Comparison of ENCODE assay signal across 8 cellular contexts in genomic region chr6:20291764-20292227, GRCh38.
A peak's percentile ranks its signal among the peaks of the same experiment; 100 is the strongest.
DNase-seq lines count a peak whose midpoint lies in the region; ATAC-seq and TF ChIP-seq lines count a peak whose summit lies in the region.

No MANE protein-coding gene starts in this region.

- no peaks in the 10 kb centered on the region for H4K20me1 ChIP-seq in SU-DHL-6 (ENCODE audit: low read depth, low read length)

- no peaks in the 10 kb centered on the region for H3K36me3 Mint-ChIP-seq in activated naive CD8-positive, alpha-beta T cell treated with anti-CD3 and anti-CD28 coated beads, Interleukin-2, amount 10 ng/mL, durations not matched to agents 7 days and 5 days

- no peaks in the 10 kb centered on the region for H3K27me3 ChIP-seq in SU-DHL-6 (ENCODE audit: low read length)

- peak; percentile 79 for TF ChIP-seq CTCF in GM12874 (IDR thresholded peaks at IDR 0.05; ENCODE audit: insufficient read depth, low read depth, low read length)
- peak; percentile 94 for TF ChIP-seq CTCF in SU-DHL-6 (IDR thresholded peaks at IDR 0.05; ENCODE audit: insufficient read depth, low read length, poor library complexity, severe bottlenecking)

- H3K4me3 ChIP-seq in SU-DHL-6 (ENCODE audit: insufficient read depth, low read length, poor library complexity, severe bottlenecking) = no peak overlapping the region

- H3K27ac ChIP-seq in SU-DHL-6 (ENCODE audit: low read depth, low read length) = no peak overlapping the region

- peak overlapping the region; percentile 20 for H3K4me2 ChIP-seq in SU-DHL-6 (ENCODE audit: low read depth, low read length, poor library complexity, severe bottlenecking)

- POLR2A ChIA-PET in activated naive CD8-positive, alpha-beta T cell treated with anti-CD3 and anti-CD28 coated beads, Interleukin-2, amount 10 ng/mL, durations not matched to agents 7 days and 5 days (lab: Charles Lee) = interaction anchor here (1.3 kb wide), 1 partner anchor 28 kb away, joined by 4 read pairs; no protein-coding TSS in a partner anchor

- no peaks in the 10 kb centered on the region for H3K9me3 Mint-ChIP-seq in activated naive CD8-positive, alpha-beta T cell treated with anti-CD3 and anti-CD28 coated beads, Interleukin-2, amount 10 ng/mL, durations not matched to agents 7 days and 5 days

- H3F3A ChIP-seq in SU-DHL-6 (ENCODE audit: insufficient read depth) = no peaks in the 10 kb centered on the region

- no peaks in the 10 kb centered on the region for H3K9me2 ChIP-seq in SU-DHL-6 (replicated peaks; ENCODE audit: insufficient read depth, low read length)

- H2AFZ ChIP-seq in SU-DHL-6 (ENCODE audit: low read depth, low read length, severe bottlenecking) = peak overlapping the region; percentile 44

- H3K4me1 Mint-ChIP-seq in activated naive CD8-positive, alpha-beta T cell treated with anti-CD3 and anti-CD28 coated beads, Interleukin-2, amount 10 ng/mL, durations not matched to agents 7 days and 5 days = peaks cover 15% of the 10 kb centered on the region

- DNase-seq in NCI-H1105 treated with DMSO at 0.1 percent for 48 hours (lab: John Stamatoyannopoulos, UW) (peak; percentile 81), cardiac septum (ENCODE audit: low spot score) (peak; percentile 79), renal cortical epithelial cell (ENCODE audit: low read depth) (peak; percentile 76)
- DNase-seq in activated naive CD8-positive, alpha-beta T cell treated with anti-CD3 and anti-CD28 coated beads, Interleukin-2, amount 10 ng/mL, durations not matched to agents 7 days and 5 days = peak; percentile 51

- no peaks in the 10 kb centered on the region for H3K36me3 ChIP-seq in SU-DHL-6 (ENCODE audit: low read length)

- H3K27me3 Mint-ChIP-seq in activated naive CD8-positive, alpha-beta T cell treated with anti-CD3 and anti-CD28 coated beads, Interleukin-2, amount 10 ng/mL, durations not matched to agents 7 days and 5 days = peaks cover 11% of the 10 kb centered on the region

- peak overlapping the region; percentile 37 for H3K4me3 Mint-ChIP-seq in activated naive CD8-positive, alpha-beta T cell treated with anti-CD3 and anti-CD28 coated beads, Interleukin-2, amount 10 ng/mL, durations not matched to agents 7 days and 5 days

- intact Hi-C loops in cardiac septum (cut with DNase I) = loop anchor here (2.0 to 10.0 kb wide), 3 partner anchors 111 to 237 kb away; partner anchors contain the start of gene E2F3

- no peaks in the 10 kb centered on the region for H3K9me3 ChIP-seq in SU-DHL-6 (ENCODE audit: insufficient read depth, low read length)

- no peak overlapping the region for H3K9ac ChIP-seq in SU-DHL-6 (ENCODE audit: low read length)

- peak; percentile 88 for ATAC-seq in HG02642 (IDR thresholded peaks at IDR 0.05; ENCODE audit: poor library complexity, unreplicated experiment)
- ATAC-seq in activated naive CD8-positive, alpha-beta T cell treated with anti-CD3 and anti-CD28 coated beads, Interleukin-2, amount 10 ng/mL, durations not matched to agents 7 days and 5 days (ENCODE audit: low read depth) = peak; percentile 85
- no peak for ATAC-seq in HG02840 (IDR thresholded peaks at IDR 0.05; ENCODE audit: low FRiP score, unreplicated experiment)

- peak overlapping the region; percentile 18 for H3K27ac Mint-ChIP-seq in activated naive CD8-positive, alpha-beta T cell treated with anti-CD3 and anti-CD28 coated beads, Interleukin-2, amount 10 ng/mL, durations not matched to agents 7 days and 5 days

- H3K79me2 ChIP-seq in SU-DHL-6 (ENCODE audit: insufficient read depth, low read length) = no peaks in the 10 kb centered on the region
